1 cellular context compared by ENCODE assay signal in the genomic region with DNA sequence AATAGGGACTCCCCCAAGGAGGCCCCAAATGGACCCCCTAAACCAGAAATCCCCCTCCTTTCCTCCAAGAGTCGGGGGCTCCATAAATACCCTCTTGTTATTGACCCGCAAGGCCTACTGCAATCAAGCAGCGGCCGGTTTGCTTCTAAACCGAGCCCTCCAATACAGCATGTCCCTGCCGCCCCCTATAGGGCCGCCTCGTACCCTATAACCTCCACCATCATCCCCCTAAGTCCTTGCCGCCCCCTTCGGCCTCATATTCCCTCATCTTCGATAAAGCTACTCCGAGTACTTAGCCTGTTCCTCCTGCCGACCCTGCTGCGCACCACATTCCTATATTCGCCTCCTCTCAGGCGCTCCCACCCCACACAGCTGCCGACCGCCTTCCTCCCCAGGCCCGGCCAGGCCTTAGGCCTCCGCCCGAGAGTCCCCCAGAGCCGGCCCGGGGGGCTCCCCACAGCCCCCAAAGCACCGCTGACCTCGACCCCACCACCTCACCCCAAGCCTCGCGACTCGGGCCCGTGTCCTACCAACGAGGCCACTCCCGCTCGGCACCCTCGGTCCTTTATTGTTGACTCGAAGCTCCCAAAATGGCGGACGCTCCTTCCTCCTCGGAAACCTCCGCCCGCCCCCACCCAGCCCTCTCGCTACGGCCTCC.
TF ChIP-seq lines count a peak whose summit lies in the region.

No MANE protein-coding gene starts in this region.

TF ChIP-seq in HepG2, 621 proteins besides CTCF, POLR2A, EP300 and RAD21 (continued from another document):
- TF ChIP-seq, protein P1, sequence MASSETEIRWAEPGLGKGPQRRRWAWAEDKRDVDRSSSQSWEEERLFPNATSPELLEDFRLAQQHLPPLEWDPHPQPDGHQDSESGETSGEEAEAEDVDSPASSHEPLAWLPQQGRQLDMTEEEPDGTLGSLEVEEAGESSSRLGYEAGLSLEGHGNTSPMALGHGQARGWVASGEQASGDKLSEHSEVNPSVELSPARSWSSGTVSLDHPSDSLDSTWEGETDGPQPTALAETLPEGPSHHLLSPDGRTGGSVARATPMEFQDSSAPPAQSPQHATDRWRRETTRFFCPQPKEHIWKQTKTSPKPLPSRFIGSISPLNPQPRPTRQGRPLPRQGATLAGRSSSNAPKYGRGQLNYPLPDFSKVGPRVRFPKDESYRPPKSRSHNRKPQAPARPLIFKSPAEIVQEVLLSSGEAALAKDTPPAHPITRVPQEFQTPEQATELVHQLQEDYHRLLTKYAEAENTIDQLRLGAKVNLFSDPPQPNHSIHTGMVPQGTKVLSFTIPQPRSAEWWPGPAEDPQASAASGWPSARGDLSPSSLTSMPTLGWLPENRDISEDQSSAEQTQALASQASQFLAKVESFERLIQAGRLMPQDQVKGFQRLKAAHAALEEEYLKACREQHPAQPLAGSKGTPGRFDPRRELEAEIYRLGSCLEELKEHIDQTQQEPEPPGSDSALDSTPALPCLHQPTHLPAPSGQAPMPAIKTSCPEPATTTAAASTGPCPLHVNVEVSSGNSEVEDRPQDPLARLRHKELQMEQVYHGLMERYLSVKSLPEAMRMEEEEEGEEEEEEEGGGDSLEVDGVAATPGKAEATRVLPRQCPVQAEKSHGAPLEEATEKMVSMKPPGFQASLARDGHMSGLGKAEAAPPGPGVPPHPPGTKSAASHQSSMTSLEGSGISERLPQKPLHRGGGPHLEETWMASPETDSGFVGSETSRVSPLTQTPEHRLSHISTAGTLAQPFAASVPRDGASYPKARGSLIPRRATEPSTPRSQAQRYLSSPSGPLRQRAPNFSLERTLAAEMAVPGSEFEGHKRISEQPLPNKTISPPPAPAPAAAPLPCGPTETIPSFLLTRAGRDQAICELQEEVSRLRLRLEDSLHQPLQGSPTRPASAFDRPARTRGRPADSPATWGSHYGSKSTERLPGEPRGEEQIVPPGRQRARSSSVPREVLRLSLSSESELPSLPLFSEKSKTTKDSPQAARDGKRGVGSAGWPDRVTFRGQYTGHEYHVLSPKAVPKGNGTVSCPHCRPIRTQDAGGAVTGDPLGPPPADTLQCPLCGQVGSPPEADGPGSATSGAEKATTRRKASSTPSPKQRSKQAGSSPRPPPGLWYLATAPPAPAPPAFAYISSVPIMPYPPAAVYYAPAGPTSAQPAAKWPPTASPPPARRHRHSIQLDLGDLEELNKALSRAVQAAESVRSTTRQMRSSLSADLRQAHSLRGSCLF (CRISPR knock-in tag; IDR thresholded peaks at IDR 0.05; ENCODE audit: borderline replicate concordance) = no peak
- TF ChIP-seq NR3C1 (CRISPR knock-in tag; IDR thresholded peaks at IDR 0.05) (no peak), FOSL1 (CRISPR knock-in tag; IDR thresholded peaks at IDR 0.05; ENCODE audit: borderline replicate concordance) (no peak), ZNF124 (CRISPR knock-in tag; IDR thresholded peaks at IDR 0.05) (no peak), PHF20 (CRISPR knock-in tag; IDR thresholded peaks at IDR 0.05) (0 out of 2 replicates have a peak, but pooled peaks have one; percentile 21), DNMT3B (CRISPR knock-in tag; conservative IDR thresholded peaks at IDR 0.05) (no peak), IKZF5 (CRISPR knock-in tag; IDR thresholded peaks at IDR 0.05) (no peak), FOXO1 (CRISPR knock-in tag; IDR thresholded peaks at IDR 0.05) (no peak), BRD4 (CRISPR knock-in tag; IDR thresholded peaks at IDR 0.05) (no peak; the same call in 1 of the 2 replicates), ZNF614 (CRISPR knock-in tag; IDR thresholded peaks at IDR 0.05; ENCODE audit: borderline replicate concordance) (no peak), CEBPG (CRISPR knock-in tag; IDR thresholded peaks at IDR 0.05) (no peak), POLR2AphosphoS2 (IDR thresholded peaks at IDR 0.05; ENCODE audit: low read depth, low read length) (no peak)
- TF ChIP-seq, protein P2, sequence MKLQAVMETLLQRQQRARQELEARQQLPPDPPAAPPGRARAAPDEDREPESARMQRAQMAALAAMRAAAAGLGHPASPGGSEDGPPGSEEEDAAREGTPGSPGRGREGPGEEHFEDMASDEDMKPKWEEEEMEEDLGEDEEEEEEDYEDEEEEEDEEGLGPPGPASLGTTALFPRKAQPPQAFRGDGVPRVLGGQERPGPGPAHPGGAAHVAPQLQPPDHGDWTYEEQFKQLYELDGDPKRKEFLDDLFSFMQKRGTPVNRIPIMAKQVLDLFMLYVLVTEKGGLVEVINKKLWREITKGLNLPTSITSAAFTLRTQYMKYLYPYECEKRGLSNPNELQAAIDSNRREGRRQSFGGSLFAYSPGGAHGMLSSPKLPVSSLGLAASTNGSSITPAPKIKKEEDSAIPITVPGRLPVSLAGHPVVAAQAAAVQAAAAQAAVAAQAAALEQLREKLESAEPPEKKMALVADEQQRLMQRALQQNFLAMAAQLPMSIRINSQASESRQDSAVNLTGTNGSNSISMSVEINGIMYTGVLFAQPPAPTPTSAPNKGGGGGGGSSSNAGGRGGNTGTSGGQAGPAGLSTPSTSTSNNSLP (IDR thresholded peaks at IDR 0.05; ENCODE audit: low read depth, low read length) = no peak
- TF ChIP-seq, protein P3, sequence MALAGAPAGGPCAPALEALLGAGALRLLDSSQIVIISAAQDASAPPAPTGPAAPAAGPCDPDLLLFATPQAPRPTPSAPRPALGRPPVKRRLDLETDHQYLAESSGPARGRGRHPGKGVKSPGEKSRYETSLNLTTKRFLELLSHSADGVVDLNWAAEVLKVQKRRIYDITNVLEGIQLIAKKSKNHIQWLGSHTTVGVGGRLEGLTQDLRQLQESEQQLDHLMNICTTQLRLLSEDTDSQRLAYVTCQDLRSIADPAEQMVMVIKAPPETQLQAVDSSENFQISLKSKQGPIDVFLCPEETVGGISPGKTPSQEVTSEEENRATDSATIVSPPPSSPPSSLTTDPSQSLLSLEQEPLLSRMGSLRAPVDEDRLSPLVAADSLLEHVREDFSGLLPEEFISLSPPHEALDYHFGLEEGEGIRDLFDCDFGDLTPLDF (CRISPR knock-in tag; IDR thresholded peaks at IDR 0.05) = no peak
